11 cellular contexts compared by ENCODE assay signal in genomic region chr4:186946682-186947294, GRCh38.
DNase-seq lines count a peak whose midpoint lies in the region; ATAC-seq, FAIRE-seq and TF ChIP-seq lines count a peak whose summit lies in the region.
"Had no signal": no experiment of that assay in that cellular context is flagged by ENCODE, and none has a peak within 500 bp of the region (broad histone marks: within the 10 kb centered on the region; RNA-seq: fewer than 3 reads in every experiment).

No MANE protein-coding gene starts in this region.

- no peak for DNase-seq in AG04449 (ENCODE audit: low read depth, low spot score)
- DNase-seq in HPDE6-E6E7 (ENCODE audit: extremely low spot score) = peak; percentile 72
- peak; percentile 46 for DNase-seq in SK-N-SH
- DNase-seq in keratinocyte (ENCODE audit: low read depth, low spot score) = no peak
- no peak for DNase-seq in GM12892 (ENCODE audit: insufficient read length)
- no peak for DNase-seq in mesenteric fat pad (ENCODE audit: low spot score)
- DNase-seq in inferior parietal cortex (ENCODE audit: extremely low spot score) = no peak
- DNase-seq: DMS79 treated with DMSO at 0.1 percent for 48 hours had no signal

- no peaks in the 10 kb centered on the region for H3K36me3 ChIP-seq in SK-N-SH (replicated peaks in 1 of 2; ENCODE audit: control insufficient read depth in 1 of 2, insufficient read depth in 2 of 2, low read length in 1 of 2)
- no peaks in the 10 kb centered on the region for H3K36me3 ChIP-seq in keratinocyte (ENCODE audit: control insufficient read depth in 2 of 2, extremely low read depth in 1 of 2, insufficient read depth in 2 of 2, low read length in 2 of 2)
- H3K36me3 ChIP-seq: suprapubic skin had no signal

- no peaks in the 10 kb centered on the region for H3K79me2 ChIP-seq in SK-N-SH (ENCODE audit: insufficient read depth)
- no peaks in the 10 kb centered on the region for H3K79me2 ChIP-seq in keratinocyte (ENCODE audit: control insufficient read depth, insufficient read depth, low read length)

- CTCF ChIA-PET in AG04449 (lab: Yijun Ruan, JAX) (interaction anchor here (1.5 to 3.8 kb wide), 2 partner anchors 164 to 221 kb away, joined by 3 to 19 read pairs; no protein-coding TSS in a partner anchor), SK-N-SH (lab: Yijun Ruan, JAX) (interaction anchor here (1.3 kb wide), 1 partner anchor 13 kb away, joined by 3 read pairs; no protein-coding TSS in a partner anchor)

- no peak for TF ChIP-seq RAD21 in SK-N-SH (IDR thresholded peaks at IDR 0.05; ENCODE audit: low read length)

- WGBS in SK-N-SH (ENCODE audit: low lambda C conversion rate) = 67% methylated on average over 8 of the region's 11 CpGs

- dilution Hi-C loops in keratinocyte (cut with MboI; ENCODE audit: extremely low pct_ligation_motif_present, low sequenced_read_pairs) = no loop called here

- no peaks in the 10 kb centered on the region for H3F3A ChIP-seq in SK-N-SH (replicated peaks; ENCODE audit: insufficient read depth)

- H4K20me1 ChIP-seq in SK-N-SH (ENCODE audit: insufficient read depth) = no peaks in the 10 kb centered on the region
- H4K20me1 ChIP-seq in keratinocyte (ENCODE audit: control insufficient read depth, extremely low read depth, insufficient read depth, low read length) = no peaks in the 10 kb centered on the region

- FAIRE-seq in keratinocyte (lab: Jason Lieb, UNC) (no peak), GM12892 (lab: Jason Lieb, UNC) (no peak)

- H3K4me2 ChIP-seq in SK-N-SH = no peak overlapping the region
- H3K4me2 ChIP-seq in keratinocyte (ENCODE audit: control insufficient read depth, extremely low read depth, insufficient read depth, low read depth, low read length) = no peak overlapping the region

- H3K9me3 ChIP-seq in SK-N-SH (no peaks in the 10 kb centered on the region), keratinocyte (ENCODE audit: control insufficient read depth, low read depth, low read length) (no peaks in the 10 kb centered on the region)
- H3K9me3 ChIP-seq: suprapubic skin had no signal

- no peak for ATAC-seq in HG03432 (IDR thresholded peaks at IDR 0.05; ENCODE audit: unreplicated experiment)

- no peak for TF ChIP-seq POLR2A in GM12892 (IDR thresholded peaks at IDR 0.05; ENCODE audit: low read depth, low read length)

- POLR2A ChIA-PET in AG04449 (lab: Yijun Ruan, JAX) = no interaction called here
- POLR2A ChIA-PET in SK-N-SH (lab: Yijun Ruan, JAX) = no interaction called here

- H3K9me2 ChIP-seq in SK-N-SH = no peaks in the 10 kb centered on the region

- H3K4me3 ChIP-seq in AG04449 (ENCODE audit: low read depth, low read length) = no peak overlapping the region
- H3K4me3 ChIP-seq in SK-N-SH (ENCODE audit: low read depth in 2 of 2, low read length in 1 of 2) = no peak overlapping the region
- no peak overlapping the region for H3K4me3 ChIP-seq in keratinocyte (ENCODE audit: control insufficient read depth in 2 of 3, extremely low read depth in 1 of 3, insufficient read depth in 2 of 3, low read depth in 1 of 3, low read length in 3 of 3)
- H3K4me3 ChIP-seq: skin epidermis, suprapubic skin had no signal

- no peak for TF ChIP-seq EP300 in SK-N-SH (IDR thresholded peaks at IDR 0.05; ENCODE audit: borderline replicate concordance in 1 of 2, low read depth in 1 of 2, low read length in 1 of 2)

- H2AFZ ChIP-seq in SK-N-SH (ENCODE audit: low read depth) = no peak overlapping the region
- no peak overlapping the region for H2AFZ ChIP-seq in keratinocyte (ENCODE audit: control insufficient read depth, low read length)

- peaks cover 0 to 2% of the 10 kb centered on the region in 2 experiments; a peak in 1 of 4 replicates for H3K4me1 ChIP-seq in SK-N-SH (ENCODE audit: control insufficient read depth in 1 of 2, insufficient read depth in 2 of 2, low read depth in 1 of 2, low read length in 1 of 2)
- H3K4me1 ChIP-seq in keratinocyte (ENCODE audit: control insufficient read depth, extremely low read depth, insufficient read depth, low read length) = no peaks in the 10 kb centered on the region

- peak; percentile 43 for TF ChIP-seq CTCF in AG04449 (IDR thresholded peaks at IDR 0.05; ENCODE audit: insufficient read depth, low read length, missing control alignments)
- peak; percentile 35 for TF ChIP-seq CTCF in SK-N-SH (IDR thresholded peaks at IDR 0.05)
- peak; percentile 76 to 86 (median 85) for TF ChIP-seq CTCF in keratinocyte (optimal IDR thresholded peaks at IDR 0.05 in 1 of 3, IDR thresholded peaks at IDR 0.05 in 1 of 3, conservative IDR thresholded peaks at IDR 0.05 in 1 of 3; ENCODE audit: extremely low read depth in 1 of 3, insufficient read depth in 2 of 3, low read length in 3 of 3)

- no peaks in the 10 kb centered on the region; the same call in 1 of the 2 replicates for H3K27me3 ChIP-seq in SK-N-SH (ENCODE audit: insufficient read depth)
- H3K27me3 ChIP-seq in keratinocyte (ENCODE audit: control insufficient read depth, extremely low read depth, insufficient read depth, low read length) = peaks cover 2% of the 10 kb centered on the region
- H3K27me3 ChIP-seq: suprapubic skin had no signal

- H3K9ac ChIP-seq in SK-N-SH = no peak overlapping the region
- no peak overlapping the region for H3K9ac ChIP-seq in keratinocyte (ENCODE audit: control insufficient read depth, extremely low read depth, insufficient read depth, low read length)

- H3K27ac ChIP-seq in SK-N-SH (ENCODE audit: low read depth in 2 of 2, low read length in 1 of 2) (no peak overlapping the region), keratinocyte (ENCODE audit: control insufficient read depth, insufficient read depth, low read length) (no peak overlapping the region)
- H3K27ac ChIP-seq: skin epidermis, suprapubic skin had no signal

- H3K9me1 ChIP-seq in keratinocyte (ENCODE audit: control insufficient read depth, extremely low read depth, insufficient read depth, low read length) = no peaks in the 10 kb centered on the region

TF ChIP-seq in SK-N-SH, 30 proteins besides CTCF, POLR2A, EP300 and RAD21:
- TF ChIP-seq JUND (IDR thresholded peaks at IDR 0.05) = no peak
- TF ChIP-seq MAX (IDR thresholded peaks at IDR 0.05; ENCODE audit: low read depth) = no peak
- TF ChIP-seq TCF12 (IDR thresholded peaks at IDR 0.05) = no peak
- no peak for TF ChIP-seq REST (IDR thresholded peaks at IDR 0.05; ENCODE audit: low read depth, low read length)
- no peak for TF ChIP-seq MEF2A (IDR thresholded peaks at IDR 0.05; ENCODE audit: borderline replicate concordance, low read depth)
- no peak for TF ChIP-seq POLR2AphosphoS5 (IDR thresholded peaks at IDR 0.05; ENCODE audit: low read depth, low read length)

Comparison
In these comparisons a context has a peak if more than half of its experiments do, and no peak if none do; other contexts are left out.
1. DNase-seq: peak in HPDE6-E6E7 (single experiment) and SK-N-SH (single experiment); none in AG04449 (single experiment), keratinocyte (single experiment), GM12892 (single experiment), mesenteric fat pad (single experiment) and inferior parietal cortex (single experiment).
2. CTCF ChIP-seq: peak in every context shown above with its lines; median percentile 85 in keratinocyte; 43 in AG04449; 35 in SK-N-SH.